In genomic region chr14:32472512-32473472, GRCh38 we compare ENCODE assay signal across 9 cellular contexts.
DNase-seq lines count a peak whose midpoint lies in the region; ATAC-seq, FAIRE-seq and TF ChIP-seq lines count a peak whose summit lies in the region.
"Had no signal": no experiment of that assay in that cellular context is flagged by ENCODE, and none has a peak within 500 bp of the region (broad histone marks: within the 10 kb centered on the region; RNA-seq: fewer than 3 reads in every experiment).

No MANE protein-coding gene starts in this region.

- H3K4me1 Mint-ChIP-seq in osteocyte (ENCODE audit: unreplicated experiment) = peaks cover 59% of the 10 kb centered on the region

- no peak overlapping the region for H3K4me3 ChIP-seq in esophagus squamous epithelium
- H3K4me3 ChIP-seq: cardiac muscle cell had no signal

- FAIRE-seq in GM19239 (lab: Jason Lieb, UNC) = no peak

- peak; percentile 61 for DNase-seq in DMS153 (lab: John Stamatoyannopoulos, UW)
- DNase-seq in NCI-H524 treated with DMSO at 0.1 percent for 48 hours (lab: John Stamatoyannopoulos, UW) = peak; percentile 75
- no peak for DNase-seq in esophagus squamous epithelium (lab: John Stamatoyannopoulos, UW)
- DNase-seq in osteocyte (ENCODE audit: extremely low spot score, unreplicated experiment) = no peak
- DNase-seq in GM19239 (ENCODE audit: insufficient read length, low spot score) = no peak

- peak overlapping the region; percentile 91 for H3K27ac Mint-ChIP-seq in osteocyte (ENCODE audit: unreplicated experiment)

- intact Hi-C loops in esophagus squamous epithelium (cut with DNase I) = no loop called here

- peak overlapping the region; percentile 82 to 86 (median 84) for H3K27ac ChIP-seq in esophagus squamous epithelium
- H3K27ac ChIP-seq: cardiac muscle cell had no signal

- H3K9me3 Mint-ChIP-seq in osteocyte (ENCODE audit: unreplicated experiment) = no peaks in the 10 kb centered on the region

- TF ChIP-seq CTCF in esophagus squamous epithelium (IDR thresholded peaks at IDR 0.05) = no peak
- TF ChIP-seq CTCF in osteocyte (IDR thresholded peaks at IDR 0.05) = no peak

- WGBS in esophagus squamous epithelium, 2 donors = 26 to 30% methylated on average over 4 of the region's 4 CpGs

- H3K36me3 ChIP-seq in esophagus squamous epithelium = no peaks in the 10 kb centered on the region
- H3K36me3 ChIP-seq: cardiac muscle cell had no signal

- peak overlapping the region; percentile 1 for H3K4me3 Mint-ChIP-seq in osteocyte (ENCODE audit: unreplicated experiment)

- H3K36me3 Mint-ChIP-seq in osteocyte (ENCODE audit: unreplicated experiment) = no peaks in the 10 kb centered on the region

- no peak for TF ChIP-seq POLR2A in esophagus squamous epithelium (IDR thresholded peaks at IDR 0.05)

- H3K4me1 ChIP-seq in esophagus squamous epithelium = peaks cover 10 to 97% (median 32%) of the 10 kb centered on the region in 3 donors

- H3K9me3 ChIP-seq in esophagus squamous epithelium = no peaks in the 10 kb centered on the region

- H3K27me3 Mint-ChIP-seq in osteocyte (ENCODE audit: unreplicated experiment) = no peaks in the 10 kb centered on the region

- H3K27me3 ChIP-seq in esophagus squamous epithelium = no peaks in the 10 kb centered on the region
- H3K27me3 ChIP-seq: cardiac muscle cell had no signal

- ATAC-seq in GM19351 (IDR thresholded peaks at IDR 0.05; ENCODE audit: unreplicated experiment) (no peak), GM19035 (IDR thresholded peaks at IDR 0.05; ENCODE audit: unreplicated experiment) (no peak), GM21576 (IDR thresholded peaks at IDR 0.05; ENCODE audit: unreplicated experiment) (no peak)

Comparison
In these comparisons a context has a peak if more than half of its experiments do, and no peak if none do; other contexts are left out.
1. DNase-seq: peak in DMS153 (single experiment) and NCI-H524 treated with DMSO at 0.1 percent for 48 hours (single experiment); none in esophagus squamous epithelium (single experiment), osteocyte (single experiment) and GM19239 (single experiment).